Comparison of ENCODE assay signal across 14 cellular contexts in genomic region chr3:27715454-27715806, GRCh38. TPM values are rescaled to one million over a fixed set of nuclear protein-coding genes. Genes with fewer than 3 reads are reported as not detected.
DNase-seq lines count a peak whose midpoint lies in the region; ATAC-seq and TF ChIP-seq lines count a peak whose summit lies in the region.
"Had no signal": no experiment of that assay in that cellular context is flagged by ENCODE, and none has a peak within 500 bp of the region (broad histone marks: within the 10 kb centered on the region; RNA-seq: fewer than 3 reads in every experiment).

No MANE protein-coding gene starts in this region.

- H3K9me3 ChIP-seq in WERI-Rb-1 (ENCODE audit: severe bottlenecking) (no peaks in the 10 kb centered on the region), iPS-15b (ENCODE audit: control insufficient read depth, insufficient read depth, low read length) (no peaks in the 10 kb centered on the region), suprapubic skin (no peaks in the 10 kb centered on the region), SJCRH30 (replicated peaks) (no peaks in the 10 kb centered on the region)
- H3K9me3 ChIP-seq: body of pancreas had no signal

- peak overlapping the region; percentile 24 for H3K4me3 ChIP-seq in WERI-Rb-1 (ENCODE audit: low read depth, low read length)
- H3K4me3 ChIP-seq in iPS-15b (ENCODE audit: low read depth, low read length): peak overlapping the region; percentile 43
- peak overlapping the region; percentile 27 for H3K4me3 ChIP-seq in suprapubic skin
- H3K4me3 ChIP-seq in SJCRH30: no peak overlapping the region
- H3K4me3 ChIP-seq: body of pancreas had no signal

- TF ChIP-seq POLR2A in suprapubic skin (IDR thresholded peaks at IDR 0.05): no peak

- H3K27ac ChIP-seq in WERI-Rb-1: no peak overlapping the region
- no peak overlapping the region for H3K27ac ChIP-seq in suprapubic skin
- no peak overlapping the region for H3K27ac ChIP-seq in SJCRH30
- H3K27ac ChIP-seq: body of pancreas had no signal

- peaks cover 40% of the 10 kb centered on the region for H3K4me1 Mint-ChIP-seq in activated naive CD8-positive, alpha-beta T cell (ENCODE audit: low read depth)
- H3K4me1 Mint-ChIP-seq in activated naive CD8-positive, alpha-beta T cell treated with anti-CD3 and anti-CD28 coated beads for 36 hours: peaks cover 32% of the 10 kb centered on the region

- ATAC-seq in HG03460 (IDR thresholded peaks at IDR 0.05; ENCODE audit: unreplicated experiment): no peak
- ATAC-seq: body of pancreas had no signal

- no peaks in the 10 kb centered on the region for H3K9me3 Mint-ChIP-seq in activated naive CD8-positive, alpha-beta T cell (ENCODE audit: low read depth)
- no peaks in the 10 kb centered on the region for H3K9me3 Mint-ChIP-seq in activated naive CD8-positive, alpha-beta T cell treated with anti-CD3 and anti-CD28 coated beads for 36 hours
- H3K9me3 Mint-ChIP-seq: stimulated activated naive CD8-positive, alpha-beta T cell treated with anti-CD3 and anti-CD28 coated beads, Interleukin-15, amount 100 ng/mL, for 72 hours had no signal

- DNase-seq in activated naive CD8-positive, alpha-beta T cell treated with anti-CD3 and anti-CD28 coated beads for 36 hours: no peak
- DNase-seq in WERI-Rb-1 (no peak), suprapubic skin (ENCODE audit: low spot score in 2 of 2) (no peak), SJCRH30 (no peak), OCI-M2 (lab: John Stamatoyannopoulos, UW; ENCODE audit: unreplicated experiment) (no peak)
- DNase-seq: NCI-H1105 treated with DMSO at 0.1 percent for 48 hours; NCI-H774; occipital lobe; stimulated activated CD4-positive, alpha-beta T cell treated with anti-CD3 and anti-CD28 coated beads, Interleukin-2, amount 100 ng/mL, for 48 hours; stimulated activated naive CD8-positive, alpha-beta T cell treated with anti-CD3 and anti-CD28 coated beads, Interleukin-15, amount 100 ng/mL, for 72 hours had no signal

- H3K36me3 Mint-ChIP-seq in activated naive CD8-positive, alpha-beta T cell: peaks cover 4% of the 10 kb centered on the region
- no peaks in the 10 kb centered on the region for H3K36me3 Mint-ChIP-seq in activated naive CD8-positive, alpha-beta T cell treated with anti-CD3 and anti-CD28 coated beads for 36 hours

- peak overlapping the region; percentile 95 for H3K4me3 Mint-ChIP-seq in activated naive CD8-positive, alpha-beta T cell
- H3K4me3 Mint-ChIP-seq in activated naive CD8-positive, alpha-beta T cell treated with anti-CD3 and anti-CD28 coated beads for 36 hours: no peak overlapping the region

- H3K27ac Mint-ChIP-seq in activated naive CD8-positive, alpha-beta T cell: no peak overlapping the region
- H3K27ac Mint-ChIP-seq in activated naive CD8-positive, alpha-beta T cell treated with anti-CD3 and anti-CD28 coated beads for 36 hours: no peak overlapping the region
- H3K27ac Mint-ChIP-seq: stimulated activated naive CD8-positive, alpha-beta T cell treated with anti-CD3 and anti-CD28 coated beads, Interleukin-15, amount 100 ng/mL, for 72 hours had no signal

- TF ChIP-seq CTCF in WERI-Rb-1 (IDR thresholded peaks at IDR 0.05; ENCODE audit: low read depth, low read length) (no peak), suprapubic skin (IDR thresholded peaks at IDR 0.05) (no peak)

- H3K36me3 ChIP-seq in WERI-Rb-1 (no peaks in the 10 kb centered on the region), iPS-15b (ENCODE audit: control insufficient read depth, insufficient read depth, low read length) (no peaks in the 10 kb centered on the region), suprapubic skin (no peaks in the 10 kb centered on the region), SJCRH30 (no peaks in the 10 kb centered on the region)

- H3K4me1 ChIP-seq in iPS-15b (ENCODE audit: control insufficient read depth, insufficient read depth, low read length): peaks cover 36% of the 10 kb centered on the region
- peaks cover 35% of the 10 kb centered on the region for H3K4me1 ChIP-seq in suprapubic skin
- no peaks in the 10 kb centered on the region for H3K4me1 ChIP-seq in SJCRH30

- H3K27me3 ChIP-seq in WERI-Rb-1 (ENCODE audit: insufficient read depth, low read depth, severe bottlenecking) (peaks cover 80% of the 10 kb centered on the region), iPS-15b (ENCODE audit: control insufficient read depth, insufficient read depth, low read length) (peaks cover 99% of the 10 kb centered on the region), suprapubic skin (peaks cover 67% of the 10 kb centered on the region), SJCRH30 (peaks cover 4% of the 10 kb centered on the region; the same call in 1 of the 2 replicates)

- WGBS in suprapubic skin: 39% methylated on average over 9 of the region's 11 CpGs

- no peak overlapping the region for H3K9ac ChIP-seq in iPS-15b (ENCODE audit: low read depth, low read length)

- no peak for TF ChIP-seq EP300 in suprapubic skin (IDR thresholded peaks at IDR 0.05)

- peaks cover 11% of the 10 kb centered on the region for H3K27me3 Mint-ChIP-seq in activated naive CD8-positive, alpha-beta T cell
- peaks cover 53% of the 10 kb centered on the region for H3K27me3 Mint-ChIP-seq in activated naive CD8-positive, alpha-beta T cell treated with anti-CD3 and anti-CD28 coated beads for 36 hours

RNA-seq across cellular contexts. Expression of gene EOMES, which starts 6.7 kb away (rescaled TPM):
- total RNA-seq in activated naive CD8-positive, alpha-beta T cell treated with anti-CD3 and anti-CD28 coated beads for 36 hours: under 1 TPM; 0.50 to 0.97 TPM
- total RNA-seq in suprapubic skin: not detected
- total RNA-seq in SJCRH30 (2014; rRNA removed; shearing (Covaris generic)): not detected in 2 replicates
